1 cellular context compared by ENCODE assay signal in the genomic region with DNA sequence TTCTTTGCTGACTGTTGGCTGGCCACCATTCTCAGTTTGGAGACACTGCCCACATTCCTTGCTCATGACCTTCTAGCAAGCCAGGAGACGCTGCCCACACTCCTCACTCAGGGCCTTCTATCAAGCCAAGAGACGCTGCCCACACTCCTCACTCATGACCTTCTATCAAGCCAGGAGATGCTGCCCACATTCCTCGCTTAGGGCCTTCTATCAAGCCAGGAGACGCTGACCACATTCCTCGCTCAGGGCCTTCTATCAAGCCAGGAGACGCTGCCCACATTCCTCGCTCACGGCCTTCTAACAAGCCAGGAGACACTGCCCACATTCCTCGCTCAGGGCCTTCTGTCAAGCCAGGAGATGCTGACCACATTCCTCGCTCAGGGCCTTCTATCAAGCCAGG.
TF ChIP-seq lines count a peak whose summit lies in the region.

No MANE protein-coding gene starts in this region.

TF ChIP-seq in GM23338, 12 proteins besides CTCF, POLR2A, EP300 and RAD21 (continued from another document):
- TF ChIP-seq, protein P1, sequence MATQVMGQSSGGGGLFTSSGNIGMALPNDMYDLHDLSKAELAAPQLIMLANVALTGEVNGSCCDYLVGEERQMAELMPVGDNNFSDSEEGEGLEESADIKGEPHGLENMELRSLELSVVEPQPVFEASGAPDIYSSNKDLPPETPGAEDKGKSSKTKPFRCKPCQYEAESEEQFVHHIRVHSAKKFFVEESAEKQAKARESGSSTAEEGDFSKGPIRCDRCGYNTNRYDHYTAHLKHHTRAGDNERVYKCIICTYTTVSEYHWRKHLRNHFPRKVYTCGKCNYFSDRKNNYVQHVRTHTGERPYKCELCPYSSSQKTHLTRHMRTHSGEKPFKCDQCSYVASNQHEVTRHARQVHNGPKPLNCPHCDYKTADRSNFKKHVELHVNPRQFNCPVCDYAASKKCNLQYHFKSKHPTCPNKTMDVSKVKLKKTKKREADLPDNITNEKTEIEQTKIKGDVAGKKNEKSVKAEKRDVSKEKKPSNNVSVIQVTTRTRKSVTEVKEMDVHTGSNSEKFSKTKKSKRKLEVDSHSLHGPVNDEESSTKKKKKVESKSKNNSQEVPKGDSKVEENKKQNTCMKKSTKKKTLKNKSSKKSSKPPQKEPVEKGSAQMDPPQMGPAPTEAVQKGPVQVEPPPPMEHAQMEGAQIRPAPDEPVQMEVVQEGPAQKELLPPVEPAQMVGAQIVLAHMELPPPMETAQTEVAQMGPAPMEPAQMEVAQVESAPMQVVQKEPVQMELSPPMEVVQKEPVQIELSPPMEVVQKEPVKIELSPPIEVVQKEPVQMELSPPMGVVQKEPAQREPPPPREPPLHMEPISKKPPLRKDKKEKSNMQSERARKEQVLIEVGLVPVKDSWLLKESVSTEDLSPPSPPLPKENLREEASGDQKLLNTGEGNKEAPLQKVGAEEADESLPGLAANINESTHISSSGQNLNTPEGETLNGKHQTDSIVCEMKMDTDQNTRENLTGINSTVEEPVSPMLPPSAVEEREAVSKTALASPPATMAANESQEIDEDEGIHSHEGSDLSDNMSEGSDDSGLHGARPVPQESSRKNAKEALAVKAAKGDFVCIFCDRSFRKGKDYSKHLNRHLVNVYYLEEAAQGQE (IDR thresholded peaks at IDR 0.05; ENCODE audit: unreplicated experiment): no peak
- TF ChIP-seq, protein P2, sequence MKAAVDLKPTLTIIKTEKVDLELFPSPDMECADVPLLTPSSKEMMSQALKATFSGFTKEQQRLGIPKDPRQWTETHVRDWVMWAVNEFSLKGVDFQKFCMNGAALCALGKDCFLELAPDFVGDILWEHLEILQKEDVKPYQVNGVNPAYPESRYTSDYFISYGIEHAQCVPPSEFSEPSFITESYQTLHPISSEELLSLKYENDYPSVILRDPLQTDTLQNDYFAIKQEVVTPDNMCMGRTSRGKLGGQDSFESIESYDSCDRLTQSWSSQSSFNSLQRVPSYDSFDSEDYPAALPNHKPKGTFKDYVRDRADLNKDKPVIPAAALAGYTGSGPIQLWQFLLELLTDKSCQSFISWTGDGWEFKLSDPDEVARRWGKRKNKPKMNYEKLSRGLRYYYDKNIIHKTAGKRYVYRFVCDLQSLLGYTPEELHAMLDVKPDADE (IDR thresholded peaks at IDR 0.05): no peak
- no peak for TF ChIP-seq POLR2AphosphoS5 (IDR thresholded peaks at IDR 0.05; ENCODE audit: low read depth)
- no peak for TF ChIP-seq EZH2phosphoT487 (IDR thresholded peaks at IDR 0.05; ENCODE audit: unreplicated experiment)
